ENCODE assay signal across 14 cellular contexts in genomic region chr6:155328539-155329459, GRCh38. TPM values are rescaled to one million over a fixed set of nuclear protein-coding genes. Genes with fewer than 3 reads are reported as not detected.
DNase-seq lines count a peak whose midpoint lies in the region; ATAC-seq and TF ChIP-seq lines count a peak whose summit lies in the region.
"Had no signal": no experiment of that assay in that cellular context is flagged by ENCODE, and none has a peak within 500 bp of the region (broad histone marks: within the 10 kb centered on the region; RNA-seq: fewer than 3 reads in every experiment).

No MANE protein-coding gene starts in this region.

- DNase-seq in EH (ENCODE audit: low read depth) = peak; percentile 20
- DNase-seq in NCI-H1417 (lab: John Stamatoyannopoulos, UW) = peak in 2 of 3 experiments; percentile 77 to 92
- DNase-seq in activated naive CD8-positive, alpha-beta T cell treated with anti-CD3 and anti-CD28 coated beads, Interleukin-2, amount 10 ng/mL, durations not matched to agents 7 days and 5 days = no peak
- no peak for DNase-seq in WTC11 (ENCODE audit: low spot score)
- no peak for DNase-seq in NCI-H524 treated with DMSO at 0.1 percent for 48 hours (lab: John Stamatoyannopoulos, UW)
- no peak for DNase-seq in activated CD8-positive, alpha-beta memory T cell treated with anti-CD3 and anti-CD28 coated beads, Interleukin-2, amount 50 U/mL, for 4 hours
- DNase-seq: activated CD4-positive, alpha-beta T cell treated with anti-CD3 and anti-CD28 coated beads, Interleukin-2, amount 50 U/mL, for 48 hours; KG1; naive thymus-derived CD8-positive, alpha-beta T cell; NCI-H82 had no signal

- peak overlapping the region; percentile 52 for H3K27ac ChIP-seq in muscle layer of duodenum (ENCODE audit: low read length)
- H3K27ac ChIP-seq: thoracic aorta had no signal

- CTCF ChIA-PET in WTC11 (lab: Charles Lee) = interaction anchor here (0.6 to 1.6 kb wide), 3 partner anchors 166 to 1484 kb away, joined by 3 to 7 read pairs (median 3); no protein-coding TSS in a partner anchor

- no peaks in the 10 kb centered on the region for H3K9me3 Mint-ChIP-seq in activated naive CD8-positive, alpha-beta T cell treated with anti-CD3 and anti-CD28 coated beads, Interleukin-2, amount 10 ng/mL, durations not matched to agents 7 days and 5 days
- H3K9me3 Mint-ChIP-seq in WTC11 = no peaks in the 10 kb centered on the region
- H3K9me3 Mint-ChIP-seq: naive thymus-derived CD8-positive, alpha-beta T cell had no signal

- H3K4me3 ChIP-seq in muscle layer of duodenum (ENCODE audit: low read depth in 1 of 2, low read length in 2 of 2) = no peak overlapping the region
- H3K4me3 ChIP-seq: thoracic aorta had no signal

- peak overlapping the region; percentile 23 for H3K27ac Mint-ChIP-seq in activated naive CD8-positive, alpha-beta T cell treated with anti-CD3 and anti-CD28 coated beads, Interleukin-2, amount 10 ng/mL, durations not matched to agents 7 days and 5 days
- H3K27ac Mint-ChIP-seq in WTC11 = no peak overlapping the region

- POLR2A ChIA-PET in activated naive CD8-positive, alpha-beta T cell treated with anti-CD3 and anti-CD28 coated beads, Interleukin-2, amount 10 ng/mL, durations not matched to agents 7 days and 5 days (lab: Charles Lee) = no interaction called here
- POLR2A ChIA-PET in WTC11 (lab: Charles Lee) = no interaction called here

- H3K4me1 ChIP-seq in muscle layer of duodenum (ENCODE audit: control insufficient read depth in 1 of 2, insufficient read depth in 2 of 2, low read length in 2 of 2) = no peaks in the 10 kb centered on the region

- no peaks in the 10 kb centered on the region for H3K27me3 Mint-ChIP-seq in activated naive CD8-positive, alpha-beta T cell treated with anti-CD3 and anti-CD28 coated beads, Interleukin-2, amount 10 ng/mL, durations not matched to agents 7 days and 5 days
- H3K27me3 Mint-ChIP-seq in WTC11 (ENCODE audit: low read depth) = no peaks in the 10 kb centered on the region

- peaks cover 27% of the 10 kb centered on the region for H3K4me1 Mint-ChIP-seq in activated naive CD8-positive, alpha-beta T cell treated with anti-CD3 and anti-CD28 coated beads, Interleukin-2, amount 10 ng/mL, durations not matched to agents 7 days and 5 days
- H3K4me1 Mint-ChIP-seq in WTC11 = peaks cover 26% of the 10 kb centered on the region

- no peaks in the 10 kb centered on the region for H3K27me3 ChIP-seq in muscle layer of duodenum (ENCODE audit: low read depth, low read length)

- H3K9me3 ChIP-seq in muscle layer of duodenum (ENCODE audit: control insufficient read depth in 1 of 2, low read length in 2 of 2) = no peaks in the 10 kb centered on the region
- H3K9me3 ChIP-seq: thoracic aorta had no signal

- no peaks in the 10 kb centered on the region for H3K36me3 Mint-ChIP-seq in activated naive CD8-positive, alpha-beta T cell treated with anti-CD3 and anti-CD28 coated beads, Interleukin-2, amount 10 ng/mL, durations not matched to agents 7 days and 5 days
- H3K36me3 Mint-ChIP-seq in WTC11 = no peaks in the 10 kb centered on the region
- H3K36me3 Mint-ChIP-seq: naive thymus-derived CD8-positive, alpha-beta T cell had no signal

- TF ChIP-seq CTCF in WTC11 (IDR thresholded peaks at IDR 0.05) = no peak

- H3K36me3 ChIP-seq in muscle layer of duodenum (ENCODE audit: control insufficient read depth in 1 of 2, insufficient read depth in 2 of 2, low read length in 2 of 2) = no peaks in the 10 kb centered on the region
- H3K36me3 ChIP-seq: thoracic aorta had no signal

- ATAC-seq in activated naive CD8-positive, alpha-beta T cell treated with anti-CD3 and anti-CD28 coated beads, Interleukin-2, amount 10 ng/mL, durations not matched to agents 7 days and 5 days (ENCODE audit: low read depth) = no peak
- ATAC-seq in WTC11 (no peak), GM18909 (IDR thresholded peaks at IDR 0.05; ENCODE audit: poor library complexity, unreplicated experiment) (no peak)
- ATAC-seq: HCT116; naive thymus-derived CD8-positive, alpha-beta T cell had no signal

- H3K4me3 Mint-ChIP-seq in activated naive CD8-positive, alpha-beta T cell treated with anti-CD3 and anti-CD28 coated beads, Interleukin-2, amount 10 ng/mL, durations not matched to agents 7 days and 5 days = no peak overlapping the region
- no peak overlapping the region for H3K4me3 Mint-ChIP-seq in WTC11
- H3K4me3 Mint-ChIP-seq: naive thymus-derived CD8-positive, alpha-beta T cell had no signal

TF ChIP-seq in WTC11, 78 proteins besides CTCF, POLR2A, EP300 and RAD21:
- TF ChIP-seq ELF4 (CRISPR knock-in tag; IDR thresholded peaks at IDR 0.05; ENCODE audit: low read depth) (no peak), JAZF1 (CRISPR knock-in tag; IDR thresholded peaks at IDR 0.05) (no peak), NR1H2 (CRISPR knock-in tag; IDR thresholded peaks at IDR 0.05) (no peak), ZMAT4 (CRISPR knock-in tag; IDR thresholded peaks at IDR 0.05) (no peak)

RNA-seq across cellular contexts. Expression of gene TFB1M, which starts 14.5 kb away (rescaled TPM):
- total RNA-seq in activated naive CD8-positive, alpha-beta T cell treated with anti-CD3 and anti-CD28 coated beads, Interleukin-2, amount 10 ng/mL, durations not matched to agents 7 days and 5 days = 10 to 100 TPM; 32.4 to 36.3 TPM
- total RNA-seq in WTC11 (2021) = 40.7 to 43.6 TPM (median 41.8 TPM) in 3 replicates

Comparison
In these comparisons a context has a peak if more than half of its experiments do, and no peak if none do; other contexts are left out.
1. DNase-seq: peak in EH (single experiment) and NCI-H1417 (2 of 3); none in activated naive CD8-positive, alpha-beta T cell treated with anti-CD3 and anti-CD28 coated beads, Interleukin-2, amount 10 ng/mL, durations not matched to agents 7 days and 5 days (single experiment), WTC11 (single experiment), NCI-H524 treated with DMSO at 0.1 percent for 48 hours (single experiment) and activated CD8-positive, alpha-beta memory T cell treated with anti-CD3 and anti-CD28 coated beads, Interleukin-2, amount 50 U/mL, for 4 hours (single experiment).